ENCODE assay signal across 8 cellular contexts in the genomic region with DNA sequence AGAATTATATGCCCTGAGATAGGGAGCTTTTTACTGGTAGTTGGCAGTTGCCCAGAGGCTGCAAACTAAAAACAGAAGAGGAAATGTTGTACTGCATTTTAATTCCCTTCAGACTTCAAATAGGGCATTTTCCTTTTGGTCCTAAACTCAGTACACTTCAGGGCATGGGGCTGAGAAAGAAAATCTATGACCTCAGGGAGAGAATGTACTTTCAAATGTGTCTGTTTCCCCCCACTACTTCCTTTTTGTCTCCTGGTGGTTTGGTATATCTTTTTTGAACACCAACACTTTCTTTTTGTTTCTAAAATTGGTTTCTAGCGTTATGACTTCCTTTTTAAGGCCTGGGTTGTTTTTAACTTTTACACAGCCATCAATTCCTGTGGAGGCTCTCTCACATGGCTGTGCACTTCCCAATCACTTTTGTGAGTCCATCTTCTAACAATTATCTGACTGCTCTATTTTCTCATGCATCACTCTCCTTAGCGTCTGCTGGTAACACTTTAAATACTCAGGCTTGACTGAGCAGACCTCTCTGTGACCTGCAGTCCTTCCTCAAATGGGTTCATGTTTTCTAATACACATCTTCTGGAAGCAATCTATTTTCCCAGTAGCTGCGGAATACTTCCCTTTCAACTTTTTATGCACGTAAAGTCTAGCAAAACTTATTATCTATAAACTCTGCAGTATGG.
DNase-seq lines count a peak whose midpoint lies in the region; ATAC-seq and TF ChIP-seq lines count a peak whose summit lies in the region.
"Had no signal": no experiment of that assay in that cellular context is flagged by ENCODE, and none has a peak within 500 bp of the region (broad histone marks: within the 10 kb centered on the region; RNA-seq: fewer than 3 reads in every experiment).

No MANE protein-coding gene starts in this region.

- no peak overlapping the region for H3K27ac ChIP-seq in PC-3 (ENCODE audit: low read length)

- no TSS peak for BruUV-seq in PC-3 (replicated peaks; lab: Mats Ljungman, UMichigan)

- H3K79me2 ChIP-seq in PC-3 (ENCODE audit: low read length): no peaks in the 10 kb centered on the region

- no peaks in the 10 kb centered on the region for H3K9me3 ChIP-seq in PC-3 (ENCODE audit: low read length)

- no peaks in the 10 kb centered on the region for H3F3A ChIP-seq in PC-3 (ENCODE audit: low read length, unreplicated experiment)

- no peaks in the 10 kb centered on the region for H3K27me3 ChIP-seq in PC-3 (ENCODE audit: low read length)

- CTCF ChIA-PET in PC-3 (lab: Charles Lee): no interaction called here

- peaks cover 30% of the 10 kb centered on the region for H3K4me1 Mint-ChIP-seq in osteocyte (ENCODE audit: unreplicated experiment)
- H3K4me1 Mint-ChIP-seq in naive thymus-derived CD8-positive, alpha-beta T cell: peaks cover 0 to 20% (median 0%) of the 10 kb centered on the region in 4 donors

- POLR2A ChIA-PET in PC-3 (lab: Charles Lee; ENCODE audit: unreplicated experiment): no interaction called here
- POLR2A ChIA-PET in naive thymus-derived CD8-positive, alpha-beta T cell (lab: Charles Lee): no interaction called here

- no peaks in the 10 kb centered on the region for H3K9me3 Mint-ChIP-seq in osteocyte (ENCODE audit: unreplicated experiment)
- H3K9me3 Mint-ChIP-seq in naive thymus-derived CD8-positive, alpha-beta T cell: peaks cover 0 to 23% (median 0%) of the 10 kb centered on the region in 9 donors

- DNase-seq in NOMO-1 treated with DMSO at 0.1 percent for 48 hours (lab: John Stamatoyannopoulos, UW; ENCODE audit: unreplicated experiment) (peak; percentile 67), osteocyte (ENCODE audit: extremely low spot score, unreplicated experiment) (no peak), PC-3 (no peak), T-helper 1 cell (no peak)
- no peak for DNase-seq in naive thymus-derived CD8-positive, alpha-beta T cell

- H3K9ac ChIP-seq in PC-3 (ENCODE audit: low read length): no peak overlapping the region

- no peaks in the 10 kb centered on the region for H3K36me3 ChIP-seq in PC-3 (ENCODE audit: low read depth, low read length)

- peak overlapping the region; percentile 40 for H3K4me3 Mint-ChIP-seq in osteocyte (ENCODE audit: unreplicated experiment)
- H3K4me3 Mint-ChIP-seq in naive thymus-derived CD8-positive, alpha-beta T cell: peak overlapping the region in 1 of 10 donors; percentile 60

- no peak overlapping the region for H3K4me2 ChIP-seq in PC-3 (ENCODE audit: low read length)

- ATAC-seq in GM19351 (IDR thresholded peaks at IDR 0.05; ENCODE audit: unreplicated experiment): peak; percentile 92
- peak; percentile 82 for ATAC-seq in HG02973 (IDR thresholded peaks at IDR 0.05; ENCODE audit: unreplicated experiment)
- no peak for ATAC-seq in PC-3
- no peak for ATAC-seq in naive thymus-derived CD8-positive, alpha-beta T cell

- no peaks in the 10 kb centered on the region; the same call in 1 of the 2 replicates for H3K4me1 ChIP-seq in PC-3 (ENCODE audit: insufficient read depth, low read length)

- TF ChIP-seq CTCF in osteocyte (IDR thresholded peaks at IDR 0.05): no peak
- no peak for TF ChIP-seq CTCF in PC-3 (conservative IDR thresholded peaks at IDR 0.05; ENCODE audit: low read depth, low read length)

- no peaks in the 10 kb centered on the region for H3K36me3 Mint-ChIP-seq in osteocyte (ENCODE audit: unreplicated experiment)
- no peaks in the 10 kb centered on the region for H3K36me3 Mint-ChIP-seq in naive thymus-derived CD8-positive, alpha-beta T cell

- peak overlapping the region; percentile 90 for H3K27ac Mint-ChIP-seq in osteocyte (ENCODE audit: unreplicated experiment)
- peak overlapping the region in 1 of 10 donors; percentile 58 for H3K27ac Mint-ChIP-seq in naive thymus-derived CD8-positive, alpha-beta T cell

- H3K9me2 ChIP-seq in PC-3 (replicated peaks; ENCODE audit: low read length): no peaks in the 10 kb centered on the region

- intact Hi-C loops in PC-3 (cut with micrococcal nuclease): no loop called here

- no peaks in the 10 kb centered on the region for H3K27me3 Mint-ChIP-seq in osteocyte (ENCODE audit: unreplicated experiment)
- H3K27me3 Mint-ChIP-seq in naive thymus-derived CD8-positive, alpha-beta T cell: no peaks in the 10 kb centered on the region

- H3K4me3 ChIP-seq in PC-3 (ENCODE audit: low read length): no peak overlapping the region
- H3K4me3 ChIP-seq: lung had no signal

- no peak overlapping the region for H2AFZ ChIP-seq in PC-3 (ENCODE audit: low read length)

- no peaks in the 10 kb centered on the region for H4K20me1 ChIP-seq in PC-3 (ENCODE audit: low read length)

Comparison
In these comparisons a context has a peak if more than half of its experiments do, and no peak if none do; other contexts are left out.
1. ATAC-seq: peak in GM19351 (single experiment) and HG02973 (single experiment); none in PC-3 (single experiment) and naive thymus-derived CD8-positive, alpha-beta T cell (0 of 2).